In genomic region chr19:40945645-40946044, GRCh38 we compare ENCODE assay signal across 2 cellular contexts.
TF ChIP-seq lines count a peak whose summit lies in the region.

No MANE protein-coding gene starts in this region.

TF ChIP-seq in A549, 52 proteins besides CTCF, POLR2A, EP300 and RAD21 (continued from another document):
- no peak for TF ChIP-seq POLR2AphosphoS2 (conservative IDR thresholded peaks at IDR 0.05; ENCODE audit: low read length)
- no peak for TF ChIP-seq NFE2L2 (conservative IDR thresholded peaks at IDR 0.05; ENCODE audit: low read length)
- TF ChIP-seq SREBF2 (IDR thresholded peaks at IDR 0.05) = no peak

TF ChIP-seq in HEK293, 187 proteins besides CTCF, POLR2A, EP300 and RAD21 (continued from another document):
- TF ChIP-seq ZNF23 (tag by site-specific recombination; IDR thresholded peaks at IDR 0.05; ENCODE audit: borderline replicate concordance) = no peak
- TF ChIP-seq ZNF157 (tag by site-specific recombination; IDR thresholded peaks at IDR 0.05) = no peak
- TF ChIP-seq SP3 (tag by site-specific recombination; IDR thresholded peaks at IDR 0.05) = no peak
- no peak for TF ChIP-seq ZNF530 (tag by site-specific recombination; IDR thresholded peaks at IDR 0.05; ENCODE audit: low read depth)
- TF ChIP-seq ZNF555 (tag by site-specific recombination; conservative IDR thresholded peaks at IDR 0.05) = no peak
- no peak for TF ChIP-seq ZNF670 (tag by site-specific recombination; IDR thresholded peaks at IDR 0.05; ENCODE audit: low read depth)
- no peak for TF ChIP-seq ZNF426 (tag by site-specific recombination; IDR thresholded peaks at IDR 0.05)
